In the genomic region with DNA sequence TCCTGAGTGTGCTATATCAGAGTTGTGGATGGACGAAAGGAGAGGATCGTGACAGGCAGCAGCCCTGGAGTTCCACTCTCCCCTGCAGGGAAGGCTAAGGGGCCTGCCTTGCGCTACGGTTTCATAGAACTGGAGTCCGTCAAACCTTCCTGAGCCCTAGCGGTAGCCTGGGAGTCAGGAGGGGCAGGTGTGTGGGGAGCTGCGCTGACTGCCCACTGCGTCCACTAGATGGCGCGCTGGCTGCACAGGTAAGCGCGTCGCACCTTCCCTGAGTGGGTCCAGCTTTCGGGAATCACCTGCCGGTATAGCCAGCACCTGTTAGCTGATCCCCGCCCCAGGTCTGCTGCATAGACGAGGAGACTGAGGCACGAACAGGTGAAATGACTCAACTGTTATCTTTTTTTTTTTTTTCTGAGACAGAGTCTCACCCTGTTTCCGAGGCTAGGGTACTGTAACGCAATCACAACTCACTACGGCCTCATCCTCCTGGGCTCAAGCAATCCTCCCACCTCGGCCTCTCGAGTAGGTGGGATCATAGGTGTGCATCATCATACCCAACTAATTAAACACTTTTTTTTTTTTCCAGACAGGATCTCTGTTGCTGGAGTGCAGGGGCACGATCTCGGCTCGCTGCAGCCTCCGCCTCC, we compare ENCODE assay signal across 8 cellular contexts. TPM values are rescaled to one million over a fixed set of nuclear protein-coding genes. Genes with fewer than 3 reads are reported as not detected.
DNase-seq lines count a peak whose midpoint lies in the region; ATAC-seq, FAIRE-seq and TF ChIP-seq lines count a peak whose summit lies in the region.

No MANE protein-coding gene starts in this region.

- no peak overlapping the region for H2AFZ ChIP-seq in SU-DHL-6 (ENCODE audit: low read depth, low read length, severe bottlenecking)

- no peaks in the 10 kb centered on the region for H3F3A ChIP-seq in SU-DHL-6 (ENCODE audit: insufficient read depth)

- H3K27me3 ChIP-seq in SU-DHL-6 (ENCODE audit: low read length) = no peaks in the 10 kb centered on the region
- no peaks in the 10 kb centered on the region for H3K27me3 ChIP-seq in adrenal gland

- DNase-seq in GM12891 (ENCODE audit: insufficient read length, low spot score) (peak; percentile 66), NB4 (ENCODE audit: low read depth) (peak; percentile 53), adrenal gland (peak; percentile 27 to 71 (median 61)), iPS-NIHi11 (ENCODE audit: low spot score) (peak; percentile 97), cerebellar nuclear complex (lab: John Stamatoyannopoulos, UW) (no peak)
- peak; percentile 54 to 61 for DNase-seq in stimulated activated CD4-positive, alpha-beta T cell treated with anti-CD3 and anti-CD28 coated beads, Interleukin-2, amount 100 ng/mL, for 48 hours

- H3K27ac ChIP-seq in SU-DHL-6 (ENCODE audit: low read depth, low read length) = no peak overlapping the region
- no peak overlapping the region for H3K27ac ChIP-seq in adrenal gland

- H3K9ac ChIP-seq in SU-DHL-6 (ENCODE audit: low read length) = no peak overlapping the region

- H3K36me3 ChIP-seq in SU-DHL-6 (ENCODE audit: low read length) (no peaks in the 10 kb centered on the region), adrenal gland (replicated peaks in 1 of 2) (no peaks in the 10 kb centered on the region)

- WGBS in adrenal gland, 4 donors = 26 to 41% (median 29%) methylated on average over 19 to 27 of the region's 27 CpGs

- intact Hi-C loops in adrenal gland (cut with DNase I) = no loop called here

- H3K79me2 ChIP-seq in SU-DHL-6 (ENCODE audit: insufficient read depth, low read length) = no peaks in the 10 kb centered on the region

- TF ChIP-seq POLR2A in GM12891 (IDR thresholded peaks at IDR 0.05; ENCODE audit: low read depth, low read length) (no peak), NB4 (IDR thresholded peaks at IDR 0.05; ENCODE audit: extremely low read depth, insufficient read length) (no peak), adrenal gland (IDR thresholded peaks at IDR 0.05) (no peak)

- TF ChIP-seq CTCF in NB4 (IDR thresholded peaks at IDR 0.05; ENCODE audit: low read depth, low read length) (peak; percentile 95), SU-DHL-6 (IDR thresholded peaks at IDR 0.05; ENCODE audit: insufficient read depth, low read length, poor library complexity, severe bottlenecking) (peak; percentile 99), adrenal gland (IDR thresholded peaks at IDR 0.05) (peak; percentile 61 to 82 (median 70))

- H3K9me2 ChIP-seq in SU-DHL-6 (replicated peaks; ENCODE audit: insufficient read depth, low read length) = no peaks in the 10 kb centered on the region

- FAIRE-seq in GM12891 (lab: Jason Lieb, UNC) = peak; percentile 92

- no peaks in the 10 kb centered on the region for H3K9me3 ChIP-seq in SU-DHL-6 (ENCODE audit: insufficient read depth, low read length)
- H3K9me3 ChIP-seq in adrenal gland (replicated peaks in 1 of 3) = no peaks in the 10 kb centered on the region

- H3K4me3 ChIP-seq in NB4 (ENCODE audit: low read depth, low read length) = no peak overlapping the region
- no peak overlapping the region for H3K4me3 ChIP-seq in SU-DHL-6 (ENCODE audit: insufficient read depth, low read length, poor library complexity, severe bottlenecking)
- H3K4me3 ChIP-seq in adrenal gland = no peak overlapping the region

- no peak for ATAC-seq in HG03039 (IDR thresholded peaks at IDR 0.05; ENCODE audit: unreplicated experiment)

- peaks cover 11 to 12% of the 10 kb centered on the region in 2 donors for H3K4me1 ChIP-seq in adrenal gland (replicated peaks in 1 of 2)

- no peaks in the 10 kb centered on the region for H4K20me1 ChIP-seq in SU-DHL-6 (ENCODE audit: low read depth, low read length)

- H3K4me2 ChIP-seq in SU-DHL-6 (ENCODE audit: low read depth, low read length, poor library complexity, severe bottlenecking) = no peak overlapping the region

TF ChIP-seq in GM12891, 5 proteins besides CTCF, POLR2A, EP300 and RAD21:
- TF ChIP-seq POU2F2 (IDR thresholded peaks at IDR 0.05; ENCODE audit: low read depth, low read length) = no peak
- no peak for TF ChIP-seq POLR2AphosphoS5 (IDR thresholded peaks at IDR 0.05; ENCODE audit: low read depth, low read length)
- TF ChIP-seq TAF1 (IDR thresholded peaks at IDR 0.05; ENCODE audit: low read depth, low read length) = no peak
- no peak for TF ChIP-seq PAX5 (IDR thresholded peaks at IDR 0.05; ENCODE audit: insufficient read depth, low read length, severe bottlenecking)
- no peak for TF ChIP-seq SPI1 (IDR thresholded peaks at IDR 0.05; ENCODE audit: low read depth, low read length)

RNA-seq across cellular contexts. Expression of a gene that starts 20.2 kb away (rescaled TPM):
- polyA plus RNA-seq in GM12891 (2012; ENCODE audit: low read depth, missing spikeins) = 23.4 TPM
- 10 to 100 TPM; 16.9 to 37.5 (median 24.1) TPM for total RNA-seq in adrenal gland
- 10 to 100 TPM; 21.8 to 49.0 (median 23.1) TPM for polyA plus RNA-seq in adrenal gland

Comparison
In these comparisons a context has a peak if more than half of its experiments do, and no peak if none do; other contexts are left out.
1. DNase-seq: peak in GM12891 (single experiment), NB4 (single experiment), adrenal gland (7 of 7), iPS-NIHi11 (single experiment) and stimulated activated CD4-positive, alpha-beta T cell treated with anti-CD3 and anti-CD28 coated beads, Interleukin-2, amount 100 ng/mL, for 48 hours (2 of 2); none in cerebellar nuclear complex (0 of 2).
2. Peak in every context shown above with its lines, with median percentiles within 50 percentile points of each other: CTCF ChIP-seq.